Comparison of ENCODE assay signal across 1 cellular context in genomic region chr21:46183910-46184624, GRCh38.
A peak's percentile ranks its signal among the peaks of the same experiment; 100 is the strongest.
TF ChIP-seq lines count a peak whose summit lies in the region.

SPATC1L (minus strand) TSS chr21:46184459; CDS start chr21:46182816, 1,643 bp downstream.

TF ChIP-seq in K562, 482 proteins besides CTCF, POLR2A, EP300 and RAD21 (continued from another document and continues in another):
- TF ChIP-seq KDM4B (IDR thresholded peaks at IDR 0.05; ENCODE audit: borderline replicate concordance in 2 of 2, low read depth in 1 of 2), result 0 out of 4 replicates have a peak, but pooled peaks of 1 of the 2 experiments have one; percentile 9
- peak; percentile 83 for TF ChIP-seq SP2 (IDR thresholded peaks at IDR 0.05; ENCODE audit: extremely low read depth, low read depth, low read length, poor library complexity, severe bottlenecking)
- no peak for TF ChIP-seq ZBED1 (IDR thresholded peaks at IDR 0.05)
- TF ChIP-seq PKNOX1 (IDR thresholded peaks at IDR 0.05), result peak; percentile 97
- no peak for TF ChIP-seq ATF2 (CRISPR knock-in tag; IDR thresholded peaks at IDR 0.05)
- no peak for TF ChIP-seq MCM5 (IDR thresholded peaks at IDR 0.05; ENCODE audit: low read depth)
- TF ChIP-seq FOXP1 (CRISPR knock-in tag; IDR thresholded peaks at IDR 0.05), result no peak
- TF ChIP-seq ZNF75A (CRISPR knock-in tag; IDR thresholded peaks at IDR 0.05), result no peak
- TF ChIP-seq TFE3 (CRISPR knock-in tag; IDR thresholded peaks at IDR 0.05), result no peak
- TF ChIP-seq ELF2 (CRISPR knock-in tag; IDR thresholded peaks at IDR 0.05), result no peak
- TF ChIP-seq SUPT5H (IDR thresholded peaks at IDR 0.05), result peak; percentile 59; the same call in 1 of the 2 replicates
- TF ChIP-seq NFIC (IDR thresholded peaks at IDR 0.05), result no peak
- peak; percentile 91 for TF ChIP-seq FOS (IDR thresholded peaks at IDR 0.05; ENCODE audit: extremely low read depth, insufficient read length)
- TF ChIP-seq TFAM (CRISPR knock-in tag; conservative IDR thresholded peaks at IDR 0.05), result no peak
- TF ChIP-seq PCBP1 (IDR thresholded peaks at IDR 0.05; ENCODE audit: low read depth, low read length, poor library complexity, severe bottlenecking), result peak; percentile 72
- no peak for TF ChIP-seq ATF6 (CRISPR knock-in tag; IDR thresholded peaks at IDR 0.05)
- no peak for TF ChIP-seq ASH1L (IDR thresholded peaks at IDR 0.05; ENCODE audit: borderline replicate concordance, low read depth, partially characterized antibody)
- TF ChIP-seq HDAC1 (IDR thresholded peaks at IDR 0.05), result peak in 1 of 2 experiments; percentile 68; a peak in 2 of 4 replicates
- no peak for TF ChIP-seq BRF1 (IDR thresholded peaks at IDR 0.05; ENCODE audit: borderline replicate concordance, extremely low read depth, insufficient read length)
- peak; percentile 34 for TF ChIP-seq CHD4 (IDR thresholded peaks at IDR 0.05; ENCODE audit: insufficient read depth, insufficient replicate concordance, low read depth, low read length, poor library complexity, severe bottlenecking)
- peak; percentile 41; the same call in 1 of the 2 replicates for TF ChIP-seq ARID1B (IDR thresholded peaks at IDR 0.05)
- 0 out of 2 replicates have a peak, but pooled peaks have one; percentile 28 for TF ChIP-seq NR4A1 (CRISPR knock-in tag; IDR thresholded peaks at IDR 0.05)
- TF ChIP-seq NR4A1 (tag; IDR thresholded peaks at IDR 0.05), result no peak
- TF ChIP-seq ERF (CRISPR knock-in tag; IDR thresholded peaks at IDR 0.05), result 0 out of 2 replicates have a peak, but pooled peaks have one; percentile 46
- TF ChIP-seq CREB3L1 (IDR thresholded peaks at IDR 0.05; ENCODE audit: borderline replicate concordance, low read depth), result 0 out of 2 replicates have a peak, but pooled peaks have one; percentile 30
- TF ChIP-seq TCF3 (CRISPR knock-in tag; IDR thresholded peaks at IDR 0.05), result no peak
- TF ChIP-seq REST (CRISPR knock-in tag; IDR thresholded peaks at IDR 0.05; ENCODE audit: low read depth), result 0 out of 2 replicates have a peak, but pooled peaks have one; percentile 29
- peak; percentile 91 for TF ChIP-seq SMARCA5 (IDR thresholded peaks at IDR 0.05)
- TF ChIP-seq CREM (IDR thresholded peaks at IDR 0.05; ENCODE audit: low read depth), result peak; percentile 2
- TF ChIP-seq CHAMP1 (IDR thresholded peaks at IDR 0.05), result no peak
- TF ChIP-seq NCOA2 (IDR thresholded peaks at IDR 0.05; ENCODE audit: partially characterized antibody in 2 of 2), result no peak
- 0 out of 2 replicates have a peak, but pooled peaks have one; percentile 24 for TF ChIP-seq NFRKB (IDR thresholded peaks at IDR 0.05; ENCODE audit: low read depth)
- no peak for TF ChIP-seq COPS2 (conservative IDR thresholded peaks at IDR 0.05)
- no peak for TF ChIP-seq ZNF79 (CRISPR knock-in tag; IDR thresholded peaks at IDR 0.05; ENCODE audit: low read depth)
